Comparison of ENCODE assay signal across 8 cellular contexts in genomic region chr16:11796227-11797165, GRCh38. TPM values are rescaled to one million over a fixed set of nuclear protein-coding genes. Genes with fewer than 3 reads are reported as not detected.
DNase-seq lines count a peak whose midpoint lies in the region; ATAC-seq and TF ChIP-seq lines count a peak whose summit lies in the region.

No MANE protein-coding gene starts in this region.

- TF ChIP-seq POLR2A in GM19099 (IDR thresholded peaks at IDR 0.05; ENCODE audit: extremely low read depth, insufficient read length, low read depth): peak; percentile 14

- peak overlapping the region; percentile 86 for H3K4me3 Mint-ChIP-seq in activated T-helper 1 cell treated with anti-CD3 and anti-CD28 coated beads, Interleukin-12 subunit alpha, Interleukin-12 subunit beta, Interleukin-2, Interleukin-4 antibody, amounts not matched to agents 30 ng/mL and 10 ng/mL and 1 ng/mL, durations not matched to agents 14 hours and 24 hours and 36 hours
- H3K4me3 Mint-ChIP-seq in naive B cell: peak overlapping the region; percentile 90 to 97 (median 93)
- peak overlapping the region; percentile 86 for H3K4me3 Mint-ChIP-seq in type B pancreatic cell

- H3K27ac ChIP-seq in AG04450 (ENCODE audit: low read depth, low read length): peak overlapping the region; percentile 57

- no peaks in the 10 kb centered on the region for H3K9me3 Mint-ChIP-seq in activated T-helper 1 cell treated with anti-CD3 and anti-CD28 coated beads, Interleukin-12 subunit alpha, Interleukin-12 subunit beta, Interleukin-2, Interleukin-4 antibody, amounts not matched to agents 30 ng/mL and 10 ng/mL and 1 ng/mL, durations not matched to agents 14 hours and 24 hours and 36 hours
- no peaks in the 10 kb centered on the region for H3K9me3 Mint-ChIP-seq in naive B cell
- no peaks in the 10 kb centered on the region for H3K9me3 Mint-ChIP-seq in type B pancreatic cell

- intact Hi-C loops in activated T-helper 1 cell treated with anti-CD3 and anti-CD28 coated beads, Interleukin-12 subunit alpha, Interleukin-12 subunit beta, Interleukin-2, Interleukin-4 antibody, amounts not matched to agents 30 ng/mL and 10 ng/mL and 1 ng/mL, durations not matched to agents 14 hours and 24 hours and 36 hours (cut with micrococcal nuclease): loop anchor here (1.0 to 5.0 kb wide), 9 partner anchors 13 to 854 kb away; partner anchors contain the start of genes CLEC16A, DEXI and TXNDC11

- H3K4me3 ChIP-seq in AG04450 (ENCODE audit: low read depth, low read length): peak overlapping the region; percentile 81
- H3K4me3 ChIP-seq in fibroblast of pulmonary artery (replicated peaks; ENCODE audit: low read depth, low read length): peak overlapping the region; percentile 97

- CTCF ChIA-PET in AG04450 (lab: Charles Lee): interaction anchor here (0.6 to 3.4 kb wide), 14 partner anchors 10 to 842 kb away, joined by 3 to 18 read pairs (median 5); no protein-coding TSS in a partner anchor

- no peaks in the 10 kb centered on the region for H3K27me3 ChIP-seq in AG04450 (ENCODE audit: control insufficient read depth, insufficient read depth, low read length)

- H3K4me1 Mint-ChIP-seq in activated T-helper 1 cell treated with anti-CD3 and anti-CD28 coated beads, Interleukin-12 subunit alpha, Interleukin-12 subunit beta, Interleukin-2, Interleukin-4 antibody, amounts not matched to agents 30 ng/mL and 10 ng/mL and 1 ng/mL, durations not matched to agents 14 hours and 24 hours and 36 hours (ENCODE audit: low read depth): peaks cover 77% of the 10 kb centered on the region
- peaks cover 47 to 76% (median 72%) of the 10 kb centered on the region in 3 donors for H3K4me1 Mint-ChIP-seq in naive B cell
- H3K4me1 Mint-ChIP-seq in type B pancreatic cell (ENCODE audit: unreplicated experiment): peaks cover 67% of the 10 kb centered on the region

- no peaks in the 10 kb centered on the region for H3K27me3 Mint-ChIP-seq in activated T-helper 1 cell treated with anti-CD3 and anti-CD28 coated beads, Interleukin-12 subunit alpha, Interleukin-12 subunit beta, Interleukin-2, Interleukin-4 antibody, amounts not matched to agents 30 ng/mL and 10 ng/mL and 1 ng/mL, durations not matched to agents 14 hours and 24 hours and 36 hours (ENCODE audit: insufficient read depth)
- H3K27me3 Mint-ChIP-seq in naive B cell (no peaks in the 10 kb centered on the region), type B pancreatic cell (no peaks in the 10 kb centered on the region)

- H3K9me3 ChIP-seq in AG04450 (ENCODE audit: control insufficient read depth, insufficient read depth, low read length): no peaks in the 10 kb centered on the region

- TF ChIP-seq CTCF in AG04450 (IDR thresholded peaks at IDR 0.05; ENCODE audit: low read depth, low read length) (no peak), fibroblast of pulmonary artery (IDR thresholded peaks at IDR 0.05; ENCODE audit: low read length, missing control alignments) (no peak), type B pancreatic cell (conservative IDR thresholded peaks at IDR 0.05) (no peak)

- peak overlapping the region; percentile 89 for H3K27ac Mint-ChIP-seq in activated T-helper 1 cell treated with anti-CD3 and anti-CD28 coated beads, Interleukin-12 subunit alpha, Interleukin-12 subunit beta, Interleukin-2, Interleukin-4 antibody, amounts not matched to agents 30 ng/mL and 10 ng/mL and 1 ng/mL, durations not matched to agents 14 hours and 24 hours and 36 hours
- H3K27ac Mint-ChIP-seq in naive B cell (peak overlapping the region; percentile 92 to 96 (median 96)), type B pancreatic cell (peak overlapping the region; percentile 95)

- ATAC-seq in naive B cell (ENCODE audit: low read depth in 2 of 2): no peak

- POLR2A ChIA-PET in AG04450 (lab: Yijun Ruan, JAX): interaction anchor here (0.6 to 2.1 kb wide), 11 partner anchors 10 to 209 kb away, joined by 3 to 29 read pairs (median 6); partner anchors contain the start of genes RSL1D1 and TXNDC11

- DNase-seq in AG04450 (ENCODE audit: low read depth, low spot score): no peak
- DNase-seq in HuH-7.5 (ENCODE audit: low spot score): peak; percentile 44
- DNase-seq in activated T-helper 1 cell treated with anti-CD3 and anti-CD28 coated beads, Interleukin-12 subunit alpha, Interleukin-12 subunit beta, Interleukin-2, Interleukin-4 antibody, amounts not matched to agents 30 ng/mL and 10 ng/mL and 1 ng/mL, durations not matched to agents 14 hours and 24 hours and 36 hours (ENCODE audit: low spot score): peak; percentile 20
- no peak for DNase-seq in fibroblast of pulmonary artery (ENCODE audit: low read depth)
- peak; percentile 20 for DNase-seq in naive B cell
- DNase-seq in type B pancreatic cell (ENCODE audit: extremely low spot score, unreplicated experiment): peak; percentile 73
- no peak for DNase-seq in cerebellar nuclear complex (lab: John Stamatoyannopoulos, UW)

- H3K36me3 Mint-ChIP-seq in activated T-helper 1 cell treated with anti-CD3 and anti-CD28 coated beads, Interleukin-12 subunit alpha, Interleukin-12 subunit beta, Interleukin-2, Interleukin-4 antibody, amounts not matched to agents 30 ng/mL and 10 ng/mL and 1 ng/mL, durations not matched to agents 14 hours and 24 hours and 36 hours (ENCODE audit: low read depth): peaks cover 35% of the 10 kb centered on the region
- H3K36me3 Mint-ChIP-seq in naive B cell: no peaks in the 10 kb centered on the region
- H3K36me3 Mint-ChIP-seq in type B pancreatic cell: peaks cover 10% of the 10 kb centered on the region

RNA-seq across cellular contexts. Expression of gene ZC3H7A, which starts 0.6 kb away (rescaled TPM):
- polyA plus RNA-seq in AG04450 (2011; rRNA removed) (66.9 and 72.6 TPM in 2 replicates), naive B cell (ENCODE audit: low read depth in 6 of 6) (10 to 100 TPM; 20.7 to 38.4 (median 32.0) TPM)
- polyA minus RNA-seq in AG04450 (2011; rRNA and poly(A)+ RNA removed): 32.0 and 40.6 TPM in 2 replicates
- total RNA-seq in activated T-helper 1 cell treated with anti-CD3 and anti-CD28 coated beads, Interleukin-12 subunit alpha, Interleukin-12 subunit beta, Interleukin-2, Interleukin-4 antibody, amounts not matched to agents 30 ng/mL and 10 ng/mL and 1 ng/mL, durations not matched to agents 14 hours and 24 hours and 36 hours: 71.0 and 78.9 TPM in 2 replicates
- 43.3 and 67.5 TPM in 2 replicates for total RNA-seq in type B pancreatic cell (ENCODE audit: low replicate concordance)

RNA-seq across cellular contexts. Expression of gene TXNDC11, which starts 53.8 kb away (rescaled TPM):
- 35.8 and 37.7 TPM in 2 replicates for polyA plus RNA-seq in AG04450 (2011; rRNA removed)
- 23.1 and 28.4 TPM in 2 replicates for polyA minus RNA-seq in AG04450 (2011; rRNA and poly(A)+ RNA removed)
- 52.7 and 55.9 TPM in 2 replicates for total RNA-seq in activated T-helper 1 cell treated with anti-CD3 and anti-CD28 coated beads, Interleukin-12 subunit alpha, Interleukin-12 subunit beta, Interleukin-2, Interleukin-4 antibody, amounts not matched to agents 30 ng/mL and 10 ng/mL and 1 ng/mL, durations not matched to agents 14 hours and 24 hours and 36 hours
- 10 to 100 TPM; 34.6 to 65.6 (median 40.2) TPM for polyA plus RNA-seq in naive B cell (ENCODE audit: low read depth in 6 of 6)
- 26.7 and 39.0 TPM in 2 replicates for total RNA-seq in type B pancreatic cell (ENCODE audit: low replicate concordance)

RNA-seq across cellular contexts. Expression of gene RSL1D1, which starts 54.8 kb away (rescaled TPM):
- polyA plus RNA-seq in AG04450 (2011; rRNA removed) (106 and 169 TPM in 2 replicates), naive B cell (ENCODE audit: low read depth in 6 of 6) (100 to 1,000 TPM in 5 of 6 donors, 10 to 100 TPM in 1; 69.7 to 240 (median 184) TPM)
- polyA minus RNA-seq in AG04450 (2011; rRNA and poly(A)+ RNA removed): 30.5 and 51.3 TPM in 2 replicates
- total RNA-seq in activated T-helper 1 cell treated with anti-CD3 and anti-CD28 coated beads, Interleukin-12 subunit alpha, Interleukin-12 subunit beta, Interleukin-2, Interleukin-4 antibody, amounts not matched to agents 30 ng/mL and 10 ng/mL and 1 ng/mL, durations not matched to agents 14 hours and 24 hours and 36 hours: 345 and 369 TPM in 2 replicates
- total RNA-seq in type B pancreatic cell (ENCODE audit: low replicate concordance): 150 and 184 TPM in 2 replicates

Comparison
In these comparisons a context has a peak if more than half of its experiments do, and no peak if none do; other contexts are left out.
1. DNase-seq: peak in HuH-7.5 (single experiment), activated T-helper 1 cell treated with anti-CD3 and anti-CD28 coated beads, Interleukin-12 subunit alpha, Interleukin-12 subunit beta, Interleukin-2, Interleukin-4 antibody, amounts not matched to agents 30 ng/mL and 10 ng/mL and 1 ng/mL, durations not matched to agents 14 hours and 24 hours and 36 hours (single experiment), naive B cell (single experiment) and type B pancreatic cell (single experiment); none in AG04450 (single experiment), fibroblast of pulmonary artery (single experiment) and cerebellar nuclear complex (0 of 2).
2. Peak in every context shown above with its lines, with median percentiles within 50 percentile points of each other: H3K27ac Mint-ChIP-seq and H3K4me3 Mint-ChIP-seq.